ENCODE assay signal across 13 cellular contexts in the genomic region with DNA sequence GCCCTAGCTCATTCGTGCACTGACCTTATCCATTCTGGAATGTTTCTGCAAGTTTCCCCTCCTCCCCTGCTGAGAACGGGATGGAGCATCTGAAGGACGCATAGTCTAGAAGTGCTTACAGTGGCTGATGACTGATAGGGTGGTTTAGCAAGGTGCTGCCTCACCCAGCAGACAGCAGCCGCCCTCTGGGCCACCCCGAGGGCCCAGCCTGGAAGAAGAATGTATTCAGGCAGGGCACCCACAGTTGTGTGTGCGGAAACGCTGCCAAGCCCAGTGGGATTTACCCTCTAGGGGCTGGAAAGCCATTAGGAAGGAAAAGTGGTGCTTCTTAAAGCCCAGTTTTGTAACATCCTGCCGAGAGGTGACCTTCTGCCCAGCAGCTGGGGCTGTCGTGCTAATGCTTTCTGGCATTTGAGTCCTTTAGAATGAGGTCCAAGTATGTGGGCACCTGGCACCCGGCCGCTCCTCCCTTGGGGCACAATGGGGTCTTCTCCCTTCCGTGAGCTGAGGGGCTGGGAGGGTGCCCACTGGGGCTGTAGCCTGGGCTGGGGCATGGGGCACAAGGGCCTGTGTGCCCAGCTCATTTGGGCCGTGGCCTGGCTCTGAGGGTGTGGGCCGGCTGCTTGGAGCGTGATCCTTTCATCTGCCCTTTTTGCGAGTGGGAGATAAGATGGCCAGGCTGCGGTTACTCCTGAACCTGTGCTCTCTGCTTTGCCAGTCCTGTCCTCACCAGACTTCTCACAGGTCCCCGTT. TPM values are rescaled to one million over a fixed set of nuclear protein-coding genes. Genes with fewer than 3 reads are reported as not detected.
DNase-seq lines count a peak whose midpoint lies in the region; ATAC-seq and TF ChIP-seq lines count a peak whose summit lies in the region.
"Had no signal": no experiment of that assay in that cellular context is flagged by ENCODE, and none has a peak within 500 bp of the region (broad histone marks: within the 10 kb centered on the region; RNA-seq: fewer than 3 reads in every experiment).

No MANE protein-coding gene starts in this region.

- no peaks in the 10 kb centered on the region for H3K27me3 ChIP-seq in left ventricle myocardium inferior (ENCODE audit: low read depth)
- H3K27me3 ChIP-seq in right atrium auricular region: no peaks in the 10 kb centered on the region

- H3K36me3 Mint-ChIP-seq in mesothelial cell of epicardium: peaks cover 8% of the 10 kb centered on the region

- H3K36me3 ChIP-seq in left ventricle myocardium inferior: no peaks in the 10 kb centered on the region
- H3K36me3 ChIP-seq in right atrium auricular region: peaks cover 1% of the 10 kb centered on the region

- no peaks in the 10 kb centered on the region for H3K9me3 ChIP-seq in left ventricle myocardium inferior (replicated peaks)
- H3K9me3 ChIP-seq in right atrium auricular region: no peaks in the 10 kb centered on the region

- intact Hi-C loops in left ventricle myocardium inferior (cut with micrococcal nuclease): no loop called here

- no peaks in the 10 kb centered on the region for H3K27me3 Mint-ChIP-seq in mesothelial cell of epicardium (ENCODE audit: low read depth)

- H3K4me3 ChIP-seq in left ventricle myocardium inferior (no peak overlapping the region), right atrium auricular region (no peak overlapping the region), choroid plexus epithelial cell (ENCODE audit: low read depth, low read length) (no peak overlapping the region)

- H3K9me3 Mint-ChIP-seq in mesothelial cell of epicardium: no peaks in the 10 kb centered on the region

- peak overlapping the region; percentile 91 for H3K27ac Mint-ChIP-seq in mesothelial cell of epicardium

- no peak for TF ChIP-seq CTCF in left ventricle myocardium inferior (IDR thresholded peaks at IDR 0.05; ENCODE audit: borderline replicate concordance)
- no peak for TF ChIP-seq CTCF in right atrium auricular region (IDR thresholded peaks at IDR 0.05)
- TF ChIP-seq CTCF in choroid plexus epithelial cell (conservative IDR thresholded peaks at IDR 0.05; ENCODE audit: low read depth, low read length): no peak
- TF ChIP-seq CTCF in mesothelial cell of epicardium (IDR thresholded peaks at IDR 0.05; ENCODE audit: unreplicated experiment): no peak

- H3K4me1 ChIP-seq in left ventricle myocardium inferior (peaks cover 57% of the 10 kb centered on the region), right atrium auricular region (peaks cover 0 to 42% of the 10 kb centered on the region in 2 donors)

- peaks cover 57% of the 10 kb centered on the region for H3K4me1 Mint-ChIP-seq in mesothelial cell of epicardium

- H3K4me3 Mint-ChIP-seq in mesothelial cell of epicardium: no peak overlapping the region

- ATAC-seq in HG02642 (IDR thresholded peaks at IDR 0.05; ENCODE audit: poor library complexity, unreplicated experiment): no peak
- ATAC-seq: activated CD4-positive, CD25-positive, alpha-beta regulatory T cell treated with anti-CD3 and anti-CD28 coated beads, Interleukin-2, amount 50 U/mL, for 24 hours; left lobe of liver had no signal

- DNase-seq in left ventricle myocardium inferior: no peak
- DNase-seq in right atrium auricular region (ENCODE audit: low spot score): no peak
- DNase-seq in choroid plexus epithelial cell (ENCODE audit: low read depth): peak; percentile 77
- no peak for DNase-seq in mesothelial cell of epicardium (ENCODE audit: low spot score in 2 of 2, unreplicated experiment in 2 of 2)
- no peak for DNase-seq in GOT3 (lab: John Stamatoyannopoulos, UW)
- DNase-seq in NOMO-1 treated with DMSO at 0.1 percent for 48 hours (lab: John Stamatoyannopoulos, UW; ENCODE audit: unreplicated experiment): no peak
- no peak for DNase-seq in T-helper 2 cell
- DNase-seq: caudate nucleus, foreskin melanocyte, NCI-H446 had no signal

- H3K27ac ChIP-seq in left ventricle myocardium inferior (replicated peaks) (peak overlapping the region; percentile 5), right atrium auricular region (peak overlapping the region in 1 of 2 donors; percentile 40)

RNA-seq across cellular contexts. Expression of gene FBLN1, which starts 14.4 kb away (rescaled TPM):
- total RNA-seq in left ventricle myocardium inferior (82.8 TPM), right atrium auricular region (100 to 1,000 TPM in 1 of 2 donors, 10 to 100 TPM in 1; 92.8 to 354 TPM), mesothelial cell of epicardium (283 to 297 TPM (median 296 TPM) in 3 replicates)
